In the genomic region with DNA sequence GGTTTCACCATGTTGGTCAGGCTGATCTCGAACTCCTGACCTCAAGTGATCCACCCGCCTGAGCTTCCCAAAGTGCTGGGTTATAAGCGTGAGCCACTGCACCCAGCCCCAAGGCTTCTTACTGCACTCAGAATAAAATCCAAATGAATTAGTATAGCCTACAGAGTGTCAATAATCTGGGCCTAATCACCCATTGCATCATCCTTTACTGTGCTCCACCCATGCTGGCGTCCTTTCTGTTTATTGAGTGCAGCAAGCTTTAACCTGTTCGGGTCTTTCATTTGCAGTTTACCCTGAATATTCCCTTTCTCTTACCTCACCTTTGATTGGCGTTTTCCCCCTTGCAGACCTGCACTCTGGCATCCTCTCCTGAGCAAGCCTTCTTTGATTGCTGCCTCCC, we compare ENCODE assay signal across 17 cellular contexts.
A peak's percentile ranks its signal among the peaks of the same experiment; 100 is the strongest.
DNase-seq lines count a peak whose midpoint lies in the region; ATAC-seq and TF ChIP-seq lines count a peak whose summit lies in the region.
"Had no signal": no experiment of that assay in that cellular context is flagged by ENCODE, and none has a peak within 500 bp of the region (broad histone marks: within the 10 kb centered on the region; RNA-seq: fewer than 3 reads in every experiment).

No MANE protein-coding gene starts in this region.

- ATAC-seq in left lobe of liver = peak; percentile 58

- no peak overlapping the region for H3K27ac ChIP-seq in colonic mucosa
- H3K27ac ChIP-seq: SJCRH30 had no signal

- no peaks in the 10 kb centered on the region for H3K9me3 ChIP-seq in colonic mucosa
- H3K9me3 ChIP-seq: SJCRH30 had no signal

- DNase-seq in CD14-positive monocyte (ENCODE audit: low spot score) = no peak
- peak; percentile 3 for DNase-seq in NCI-H748 treated with DMSO at 0.1 percent for 48 hours (lab: John Stamatoyannopoulos, UW)
- DNase-seq in colonic mucosa = peak; percentile 34
- no peak for DNase-seq in left lobe of liver (ENCODE audit: low spot score)
- no peak for DNase-seq in T1000 (lab: John Stamatoyannopoulos, UW)
- no peak for DNase-seq in SIG-M5 (lab: John Stamatoyannopoulos, UW)
- no peak for DNase-seq in DMS79 (lab: John Stamatoyannopoulos, UW)
- DNase-seq: C1 segment of cervical spinal cord, COR-L47, GOT3, KG1, NCI-H1436, NCI-H2029 treated with DMSO at 0.1 percent for 48 hours, NCI-H2171 treated with DMSO at 0.1 percent for 48 hours, NCI-H446 treated with DMSO at 0.1 percent for 48 hours, NCI-H774, SJCRH30 had no signal

- H3K4me3 Mint-ChIP-seq in CD14-positive monocyte = peak overlapping the region; percentile 0 to 22

- H3K27me3 ChIP-seq in colonic mucosa = no peaks in the 10 kb centered on the region
- H3K27me3 ChIP-seq: SJCRH30 had no signal

- intact Hi-C loops in CD14-positive monocyte (cut with micrococcal nuclease) (no loop called here), colonic mucosa (cut with DNase I) (no loop called here)

- H3K4me1 ChIP-seq in colonic mucosa = no peaks in the 10 kb centered on the region
- H3K4me1 ChIP-seq: SJCRH30 had no signal

- no peak overlapping the region for H3K4me3 ChIP-seq in colonic mucosa
- H3K4me3 ChIP-seq: SJCRH30 had no signal

- no peaks in the 10 kb centered on the region for H3K36me3 ChIP-seq in colonic mucosa

- H3K27ac Mint-ChIP-seq in CD14-positive monocyte = peak overlapping the region in 1 of 7 donors; percentile 60

- TF ChIP-seq CTCF in CD14-positive monocyte (IDR thresholded peaks at IDR 0.05) = no peak
- TF ChIP-seq CTCF in colonic mucosa (IDR thresholded peaks at IDR 0.05) = no peak

- H3K27me3 Mint-ChIP-seq in CD14-positive monocyte (ENCODE audit: low read depth in 3 of 3) = no peaks in the 10 kb centered on the region

- peaks cover 0 to 6% (median under 1%) of the 10 kb centered on the region in 7 donors for H3K9me3 Mint-ChIP-seq in CD14-positive monocyte

- no peak overlapping the region for H3K9ac ChIP-seq in colonic mucosa (ENCODE audit: low read depth in 2 of 2, low read length in 2 of 2)

- peaks cover 20% of the 10 kb centered on the region for H3K4me1 Mint-ChIP-seq in CD14-positive monocyte

- H3K36me3 Mint-ChIP-seq in CD14-positive monocyte = peaks cover 28 to 39% of the 10 kb centered on the region in 2 donors

Comparison
In these comparisons a context has a peak if more than half of its experiments do, and no peak if none do; other contexts are left out.
1. DNase-seq: peak in NCI-H748 treated with DMSO at 0.1 percent for 48 hours (single experiment) and colonic mucosa (single experiment); none in CD14-positive monocyte (single experiment), left lobe of liver (single experiment), T1000 (single experiment), SIG-M5 (single experiment) and DMS79 (single experiment).